ENCODE assay signal across 13 cellular contexts in the genomic region with DNA sequence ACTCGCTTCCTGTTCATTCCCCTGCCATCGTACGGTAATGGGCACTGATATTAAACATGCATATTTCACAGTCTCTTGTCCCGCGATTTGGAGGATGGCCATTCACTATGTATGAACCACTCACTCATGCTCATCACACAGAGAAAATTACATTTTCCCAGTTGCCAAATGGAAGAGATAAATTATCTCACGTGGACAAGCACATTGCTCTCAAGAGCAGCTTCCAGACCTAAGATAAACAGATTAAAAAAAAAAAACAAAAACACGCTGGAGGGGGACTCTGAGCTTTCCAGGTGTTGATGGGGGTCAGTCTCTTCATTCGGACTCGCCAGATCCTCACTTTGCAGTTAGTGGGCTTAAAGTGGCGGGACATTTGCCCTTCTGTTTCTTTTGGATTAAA. TPM values are rescaled to one million over a fixed set of nuclear protein-coding genes. Genes with fewer than 3 reads are reported as not detected.
"Had no signal": no experiment of that assay in that cellular context is flagged by ENCODE, and none has a peak within 500 bp of the region (broad histone marks: within the 10 kb centered on the region; RNA-seq: fewer than 3 reads in every experiment).

No MANE protein-coding gene starts in this region.

- H3K9me3 ChIP-seq: ascending aorta had no signal

- H3K27ac ChIP-seq: tibial nerve had no signal

- H3K4me1 Mint-ChIP-seq: activated naive CD8-positive, alpha-beta T cell treated with anti-CD3 and anti-CD28 coated beads, Interleukin-2, amount 50 U/mL, for 24 hours had no signal

- H3K4me2 ChIP-seq: smooth muscle cell had no signal

- H3K27me3 ChIP-seq: ascending aorta had no signal

- H3K4me3 ChIP-seq: ascending aorta, smooth muscle cell, tibial nerve had no signal

- H3K36me3 Mint-ChIP-seq: activated CD4-positive, alpha-beta memory T cell treated with anti-CD3 and anti-CD28 coated beads for 36 hours had no signal

- H3K36me3 ChIP-seq: ascending aorta, tibial nerve had no signal

- H3K4me3 Mint-ChIP-seq: activated CD4-positive, alpha-beta memory T cell treated with anti-CD3 and anti-CD28 coated beads for 36 hours had no signal

- ATAC-seq: activated naive CD8-positive, alpha-beta T cell treated with anti-CD3 and anti-CD28 coated beads, Interleukin-2, amount 50 U/mL, for 24 hours; esophagus mucosa; right cardiac atrium had no signal

- H3K27ac Mint-ChIP-seq: activated CD4-positive, alpha-beta memory T cell treated with anti-CD3 and anti-CD28 coated beads for 36 hours; activated naive CD8-positive, alpha-beta T cell treated with anti-CD3 and anti-CD28 coated beads, Interleukin-2, amount 50 U/mL, for 24 hours had no signal

- DNase-seq: activated CD4-positive, alpha-beta memory T cell treated with anti-CD3 and anti-CD28 coated beads for 36 hours; activated naive CD8-positive, alpha-beta T cell treated with anti-CD3 and anti-CD28 coated beads, Interleukin-2, amount 50 U/mL, for 24 hours; dorsolateral prefrontal cortex; hippocampal formation; kidney glomerular epithelial cell; right cardiac atrium had no signal

RNA-seq across cellular contexts. Expression of gene MAPK4, which starts 1.7 kb away (rescaled TPM):
- total RNA-seq: activated CD4-positive, alpha-beta memory T cell treated with anti-CD3 and anti-CD28 coated beads for 36 hours; glomerular endothelial cell; mesenteric fat pad; myocyte had no signal
- polyA plus RNA-seq: smooth muscle cell had no signal
